In genomic region chr2:196962325-196962724, GRCh38 we compare ENCODE assay signal across 1 cellular context.
TF ChIP-seq lines count a peak whose summit lies in the region.

No MANE protein-coding gene starts in this region.

TF ChIP-seq in HCT116, 20 proteins besides CTCF, POLR2A, EP300 and RAD21:
- no peak for TF ChIP-seq SIN3A (IDR thresholded peaks at IDR 0.05; ENCODE audit: low read depth)
- TF ChIP-seq FOSL1 (IDR thresholded peaks at IDR 0.05; ENCODE audit: low read depth), result no peak
- TF ChIP-seq ATF3 (IDR thresholded peaks at IDR 0.05), result no peak
- TF ChIP-seq SRF (IDR thresholded peaks at IDR 0.05; ENCODE audit: low read depth), result no peak
- no peak for TF ChIP-seq CBX3 (IDR thresholded peaks at IDR 0.05; ENCODE audit: low read depth)
